27 cellular contexts compared by ENCODE assay signal in genomic region chr22:50165438-50166123, GRCh38. TPM values are rescaled to one million over a fixed set of nuclear protein-coding genes. Genes with fewer than 3 reads are reported as not detected.
"Had no signal": no experiment of that assay in that cellular context is flagged by ENCODE, and none has a peak within 500 bp of the region (broad histone marks: within the 10 kb centered on the region; RNA-seq: fewer than 3 reads in every experiment).

No MANE protein-coding gene starts in this region.

- H3K27me3 ChIP-seq: ascending aorta had no signal

- H3K4me3 ChIP-seq: ascending aorta, cardiac muscle cell, MG63, SJSA1 had no signal

- H3K9me3 ChIP-seq: ascending aorta, MG63, SJSA1, SK-N-SH had no signal

- H3K36me3 ChIP-seq: ascending aorta, cardiac muscle cell, MG63, SJSA1 had no signal

- ATAC-seq: activated CD8-positive, alpha-beta T cell treated with anti-CD3 and anti-CD28 coated beads, Interleukin-2, amount 10 ng/mL, durations not matched to agents 7 days and 5 days; Panc1 had no signal

- DNase-seq: activated CD4-positive, alpha-beta T cell treated with anti-CD3 and anti-CD28 coated beads, Interleukin-2, amount 10 ng/mL, durations not matched to agents 24 days and 14 days; activated CD4-positive, alpha-beta T cell treated with anti-CD3 and anti-CD28 coated beads, Interleukin-2, amount 50 U/mL, for 48 hours; activated CD8-positive, alpha-beta T cell treated with anti-CD3 and anti-CD28 coated beads, Interleukin-2, amount 10 ng/mL, durations not matched to agents 7 days and 5 days; activated naive CD8-positive, alpha-beta T cell treated with anti-CD3 and anti-CD28 coated beads, Interleukin-2, amount 10 ng/mL, durations not matched to agents 7 days and 5 days; activated T-cell treated with anti-CD3 and anti-CD28 coated beads, Interleukin-2, amount 50 U/mL, for 24 hours; amygdala; Kasumi-1; KBM-7; MG63; NCI-H1092; NCI-H1436 treated with DMSO at 0.1 percent for 48 hours; NCI-H1694 treated with DMSO at 0.1 percent for 48 hours; NCI-H2029; NCI-H345; NCI-H524 treated with DMSO at 0.1 percent for 48 hours; SHP77 treated with DMSO at 0.1 percent for 48 hours; SK-N-SH had no signal

- H3K4me2 ChIP-seq: SK-N-SH had no signal

- H3K4me3 Mint-ChIP-seq: activated CD4-positive, alpha-beta T cell treated with anti-CD3 and anti-CD28 coated beads, Interleukin-2, amount 10 ng/mL, durations not matched to agents 24 days and 14 days; activated CD8-positive, alpha-beta T cell treated with anti-CD3 and anti-CD28 coated beads, Interleukin-2, amount 10 ng/mL, durations not matched to agents 7 days and 5 days; activated naive CD4-positive, alpha-beta T cell treated with anti-CD3 and anti-CD28 coated beads, Interleukin-2, amount 50 U/mL, for 24 hours; activated naive CD8-positive, alpha-beta T cell treated with anti-CD3 and anti-CD28 coated beads, Interleukin-2, amount 10 ng/mL, durations not matched to agents 7 days and 5 days; activated T-cell treated with anti-CD3 and anti-CD28 coated beads, Interleukin-2, amount 50 U/mL, for 24 hours; central memory CD8-positive, alpha-beta T cell; T-helper 1 cell treated with Interleukin-12 subunit alpha and Interleukin-12 subunit beta and Interleukin-4 antibody, amounts not matched to agents 30 μg/mL and 1 μg/mL, for 36 hours; T-helper 2 cell treated with Interferon-gamma antibody and Interleukin-4, amounts not matched to agents 5 μg/mL and 100 μg/mL, for 36 hours had no signal

- H3K9me3 Mint-ChIP-seq: activated CD4-positive, alpha-beta T cell treated with anti-CD3 and anti-CD28 coated beads, Interleukin-2, amount 10 ng/mL, durations not matched to agents 24 days and 14 days; activated naive CD4-positive, alpha-beta T cell treated with anti-CD3 and anti-CD28 coated beads, Interleukin-2, amount 50 U/mL, for 24 hours; activated naive CD8-positive, alpha-beta T cell treated with anti-CD3 and anti-CD28 coated beads, Interleukin-2, amount 10 ng/mL, durations not matched to agents 7 days and 5 days; activated T-cell treated with anti-CD3 and anti-CD28 coated beads, Interleukin-2, amount 50 U/mL, for 24 hours; activated T-helper 2 cell treated with anti-CD3 and anti-CD28 coated beads, Interferon-gamma antibody, Interleukin-2, Interleukin-4, amounts not matched to agents 10 μg/mL and 5 μg/mL and 100 μg/mL, durations not matched to agents 14 hours and 24 hours and 36 hours; central memory CD8-positive, alpha-beta T cell; T-helper 1 cell treated with Interleukin-12 subunit alpha and Interleukin-12 subunit beta and Interleukin-4 antibody, amounts not matched to agents 30 μg/mL and 1 μg/mL, for 36 hours; T-helper 2 cell treated with Interferon-gamma antibody and Interleukin-4, amounts not matched to agents 5 μg/mL and 100 μg/mL, for 36 hours had no signal

- H3K27ac Mint-ChIP-seq: activated CD4-positive, alpha-beta T cell treated with anti-CD3 and anti-CD28 coated beads, Interleukin-2, amount 10 ng/mL, durations not matched to agents 24 days and 14 days; activated CD8-positive, alpha-beta T cell treated with anti-CD3 and anti-CD28 coated beads, Interleukin-2, amount 10 ng/mL, durations not matched to agents 7 days and 5 days; activated naive CD4-positive, alpha-beta T cell treated with anti-CD3 and anti-CD28 coated beads, Interleukin-2, amount 50 U/mL, for 24 hours; activated naive CD8-positive, alpha-beta T cell treated with anti-CD3 and anti-CD28 coated beads, Interleukin-2, amount 10 ng/mL, durations not matched to agents 7 days and 5 days; activated T-cell treated with anti-CD3 and anti-CD28 coated beads, Interleukin-2, amount 50 U/mL, for 24 hours; activated T-helper 2 cell treated with anti-CD3 and anti-CD28 coated beads, Interferon-gamma antibody, Interleukin-2, Interleukin-4, amounts not matched to agents 10 μg/mL and 5 μg/mL and 100 μg/mL, durations not matched to agents 14 hours and 24 hours and 36 hours; T-helper 1 cell treated with Interleukin-12 subunit alpha and Interleukin-12 subunit beta and Interleukin-4 antibody, amounts not matched to agents 30 μg/mL and 1 μg/mL, for 36 hours; T-helper 2 cell treated with Interferon-gamma antibody and Interleukin-4, amounts not matched to agents 5 μg/mL and 100 μg/mL, for 36 hours had no signal

- H3K4me1 Mint-ChIP-seq: activated naive CD8-positive, alpha-beta T cell treated with anti-CD3 and anti-CD28 coated beads, Interleukin-2, amount 10 ng/mL, durations not matched to agents 7 days and 5 days had no signal

- H3K36me3 Mint-ChIP-seq: activated naive CD4-positive, alpha-beta T cell treated with anti-CD3 and anti-CD28 coated beads, Interleukin-2, amount 50 U/mL, for 24 hours; activated naive CD8-positive, alpha-beta T cell treated with anti-CD3 and anti-CD28 coated beads, Interleukin-2, amount 10 ng/mL, durations not matched to agents 7 days and 5 days had no signal

- H3K27ac ChIP-seq: ascending aorta, cardiac muscle cell, SJSA1 had no signal

RNA-seq across cellular contexts. Expression of gene PANX2, which starts 5.0 kb away (rescaled TPM):
- total RNA-seq: RPMI7951 had no signal
